In genomic region chr7:10156972-10157371, GRCh38 we compare ENCODE assay signal across 18 cellular contexts.
DNase-seq lines count a peak whose midpoint lies in the region; ATAC-seq and TF ChIP-seq lines count a peak whose summit lies in the region.
"Had no signal": no experiment of that assay in that cellular context is flagged by ENCODE, and none has a peak within 500 bp of the region (broad histone marks: within the 10 kb centered on the region; RNA-seq: fewer than 3 reads in every experiment).

No MANE protein-coding gene starts in this region.

- H3K27ac ChIP-seq in mesendoderm (ENCODE audit: low read depth, low read length) (no peak overlapping the region), vagina (no peak overlapping the region)
- H3K27ac ChIP-seq: BLaER1 treated with 17β-estradiol and CSF1 and Interleukin-3, amounts not matched to agents 10 nM and 100 nM; SJSA1 had no signal

- no peaks in the 10 kb centered on the region for H3K79me1 ChIP-seq in mesendoderm (ENCODE audit: low read length)

- H3K4me1 ChIP-seq in mesendoderm (ENCODE audit: control insufficient read depth, low read depth, low read length) = no peaks in the 10 kb centered on the region
- H3K4me1 ChIP-seq in vagina = no peaks in the 10 kb centered on the region
- H3K4me1 ChIP-seq: BLaER1 treated with 17β-estradiol and CSF1 and Interleukin-3, amounts not matched to agents 10 nM and 100 nM; SJSA1 had no signal

- no peak overlapping the region for H2BK15ac ChIP-seq in mesendoderm (replicated peaks; ENCODE audit: low read depth)

- ATAC-seq in left cardiac atrium (peak; percentile 47 to 67), Right ventricle myocardium inferior (no peak), HG03378 (IDR thresholded peaks at IDR 0.05; ENCODE audit: unreplicated experiment) (no peak)

- no peak overlapping the region for H4K5ac ChIP-seq in mesendoderm (ENCODE audit: low read length)

- intact Hi-C loops in left cardiac atrium (cut with DNase I) = no loop called here
- intact Hi-C loops in Right ventricle myocardium inferior (cut with DNase I) = no loop called here
- intact Hi-C loops in vagina (cut with DNase I) = no loop called here

- H3K4me2 ChIP-seq in mesendoderm (ENCODE audit: low read length) = no peak overlapping the region
- H3K4me2 ChIP-seq: BLaER1 treated with 17β-estradiol and CSF1 and Interleukin-3, amounts not matched to agents 10 nM and 100 nM had no signal

- WGBS in mesendoderm (ENCODE audit: extremely low coverage, insufficient coverage, low lambda C conversion rate) = no CpG with 5 or more reads among the region's 2 CpGs

- H2BK120ac ChIP-seq in mesendoderm (ENCODE audit: low read depth, low read length) = no peak overlapping the region

- no peak overlapping the region for H3K56ac ChIP-seq in mesendoderm (ENCODE audit: low read length)

- DNase-seq in left cardiac atrium = peak; percentile 36
- DNase-seq in Right ventricle myocardium inferior (ENCODE audit: missing footprints) = no peak
- DNase-seq in glomerular endothelial cell (ENCODE audit: extremely low read depth, low read depth, low spot score) = peak; percentile 95
- DNase-seq in mesendoderm = peak; percentile 28
- DNase-seq in DMS79 treated with DMSO at 0.1 percent for 48 hours (lab: John Stamatoyannopoulos, UW) = no peak
- no peak for DNase-seq in GM20000 (ENCODE audit: low spot score)
- no peak for DNase-seq in vagina (ENCODE audit: extremely low spot score in 2 of 2)
- DNase-seq: DMS153, H9, Karpas-422, NCI-H1105 treated with DMSO at 0.1 percent for 48 hours, NCI-H187 treated with DMSO at 0.1 percent for 48 hours, NCI-H2171, NCI-H446 treated with DMSO at 0.1 percent for 48 hours, NCI-H774 had no signal

- H3K27me3 ChIP-seq in mesendoderm (ENCODE audit: insufficient read depth, low read length, poor library complexity) = no peaks in the 10 kb centered on the region
- no peaks in the 10 kb centered on the region for H3K27me3 ChIP-seq in vagina
- H3K27me3 ChIP-seq: BLaER1 treated with 17β-estradiol and CSF1 and Interleukin-3, amounts not matched to agents 10 nM and 100 nM; SJSA1 had no signal

- no peak overlapping the region for H2BK5ac ChIP-seq in mesendoderm (ENCODE audit: low read length)

- H3K18ac ChIP-seq in mesendoderm (ENCODE audit: low read length) = no peak overlapping the region

- no peak overlapping the region for H4K8ac ChIP-seq in mesendoderm (ENCODE audit: low read depth, low read length)

- H3K9ac ChIP-seq in mesendoderm (ENCODE audit: low read length) = no peak overlapping the region
- H3K9ac ChIP-seq: BLaER1 treated with 17β-estradiol and CSF1 and Interleukin-3, amounts not matched to agents 10 nM and 100 nM had no signal

- no peaks in the 10 kb centered on the region for H3K79me2 ChIP-seq in mesendoderm (ENCODE audit: control insufficient read depth, insufficient read depth, low read length)

- no peak overlapping the region for H3K4me3 ChIP-seq in mesendoderm (ENCODE audit: low read length)
- H3K4me3 ChIP-seq in vagina = no peak overlapping the region
- H3K4me3 ChIP-seq: BLaER1 treated with 17β-estradiol and CSF1 and Interleukin-3, amounts not matched to agents 10 nM and 100 nM; SJSA1 had no signal

- no peak overlapping the region for H3K4ac ChIP-seq in mesendoderm (ENCODE audit: low read depth, low read length)

- H2AK5ac ChIP-seq in mesendoderm (ENCODE audit: low read length) = no peak overlapping the region

- H3K9me3 ChIP-seq in vagina = no peaks in the 10 kb centered on the region
- H3K9me3 ChIP-seq: BLaER1 treated with 17β-estradiol and CSF1 and Interleukin-3, amounts not matched to agents 10 nM and 100 nM; SJSA1 had no signal

- no peaks in the 10 kb centered on the region for H3K36me3 ChIP-seq in mesendoderm (ENCODE audit: control insufficient read depth, insufficient read depth, low read length)
- no peaks in the 10 kb centered on the region for H3K36me3 ChIP-seq in vagina
- H3K36me3 ChIP-seq: BLaER1 treated with 17β-estradiol and CSF1 and Interleukin-3, amounts not matched to agents 10 nM and 100 nM; SJSA1 had no signal

- no peak overlapping the region for H3K23ac ChIP-seq in mesendoderm (ENCODE audit: low read length)

- TF ChIP-seq CTCF in GM20000 (IDR thresholded peaks at IDR 0.05; ENCODE audit: extremely low read depth, missing control alignments) (no peak), vagina (IDR thresholded peaks at IDR 0.05) (no peak)

- TF ChIP-seq POLR2A in vagina (IDR thresholded peaks at IDR 0.05) = no peak

Comparison
In these comparisons a context has a peak if more than half of its experiments do, and no peak if none do; other contexts are left out.
1. ATAC-seq: peak in left cardiac atrium (2 of 2); none in Right ventricle myocardium inferior (single experiment) and HG03378 (single experiment).
2. DNase-seq: peak in left cardiac atrium (single experiment), glomerular endothelial cell (single experiment) and mesendoderm (single experiment); none in Right ventricle myocardium inferior (single experiment), DMS79 treated with DMSO at 0.1 percent for 48 hours (single experiment), GM20000 (single experiment) and vagina (0 of 2).